1 cellular context compared by ENCODE assay signal in the genomic region with DNA sequence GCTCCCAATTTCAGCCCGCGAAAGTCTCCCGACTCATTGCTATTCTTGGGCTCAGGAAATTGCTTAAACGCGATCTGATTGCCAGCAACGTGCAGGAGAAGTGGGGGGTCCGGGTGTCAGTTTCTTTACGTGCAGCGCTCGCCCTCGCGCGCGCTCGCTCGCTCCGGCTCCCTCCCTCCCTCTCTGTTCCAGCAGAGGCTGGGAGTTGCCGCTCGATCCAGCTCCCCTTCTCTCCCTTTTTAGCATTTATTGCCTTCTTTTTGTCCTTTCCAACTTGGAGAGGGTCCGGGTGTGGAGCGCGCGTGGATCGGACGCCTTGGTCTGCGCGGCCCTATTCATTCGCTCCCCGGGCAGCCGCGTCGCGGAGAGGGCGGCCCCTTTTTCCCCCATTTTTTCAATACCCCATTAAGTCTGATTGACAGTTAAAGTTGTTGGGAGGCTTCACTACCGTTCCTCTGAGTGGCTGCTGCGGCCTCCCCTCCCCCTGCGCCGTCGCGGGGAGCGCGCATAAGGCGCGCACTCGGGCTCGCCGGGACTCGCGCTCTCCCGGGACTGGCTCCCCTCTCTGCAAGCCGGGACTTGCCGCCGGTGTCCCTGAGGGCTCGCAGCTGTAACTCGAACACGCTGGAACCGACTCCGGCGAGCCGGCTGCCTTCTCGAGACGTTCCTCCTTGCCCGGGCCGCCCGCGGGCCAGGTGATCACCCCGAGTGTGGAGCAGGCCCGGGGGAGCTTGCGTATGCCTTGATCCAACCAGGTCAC.
TF ChIP-seq lines count a peak whose summit lies in the region.

A gene with protein sequence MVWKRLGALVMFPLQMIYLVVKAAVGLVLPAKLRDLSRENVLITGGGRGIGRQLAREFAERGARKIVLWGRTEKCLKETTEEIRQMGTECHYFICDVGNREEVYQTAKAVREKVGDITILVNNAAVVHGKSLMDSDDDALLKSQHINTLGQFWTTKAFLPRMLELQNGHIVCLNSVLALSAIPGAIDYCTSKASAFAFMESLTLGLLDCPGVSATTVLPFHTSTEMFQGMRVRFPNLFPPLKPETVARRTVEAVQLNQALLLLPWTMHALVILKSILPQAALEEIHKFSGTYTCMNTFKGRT (minus strand): TSS at position 310 of the 760 bp plus-strand sequence. CDS start 862 bp downstream, outside the sequence.

TF ChIP-seq in K562, 482 proteins besides CTCF, POLR2A, EP300 and RAD21 (continued from another document and continues in another):
- TF ChIP-seq, protein P1, sequence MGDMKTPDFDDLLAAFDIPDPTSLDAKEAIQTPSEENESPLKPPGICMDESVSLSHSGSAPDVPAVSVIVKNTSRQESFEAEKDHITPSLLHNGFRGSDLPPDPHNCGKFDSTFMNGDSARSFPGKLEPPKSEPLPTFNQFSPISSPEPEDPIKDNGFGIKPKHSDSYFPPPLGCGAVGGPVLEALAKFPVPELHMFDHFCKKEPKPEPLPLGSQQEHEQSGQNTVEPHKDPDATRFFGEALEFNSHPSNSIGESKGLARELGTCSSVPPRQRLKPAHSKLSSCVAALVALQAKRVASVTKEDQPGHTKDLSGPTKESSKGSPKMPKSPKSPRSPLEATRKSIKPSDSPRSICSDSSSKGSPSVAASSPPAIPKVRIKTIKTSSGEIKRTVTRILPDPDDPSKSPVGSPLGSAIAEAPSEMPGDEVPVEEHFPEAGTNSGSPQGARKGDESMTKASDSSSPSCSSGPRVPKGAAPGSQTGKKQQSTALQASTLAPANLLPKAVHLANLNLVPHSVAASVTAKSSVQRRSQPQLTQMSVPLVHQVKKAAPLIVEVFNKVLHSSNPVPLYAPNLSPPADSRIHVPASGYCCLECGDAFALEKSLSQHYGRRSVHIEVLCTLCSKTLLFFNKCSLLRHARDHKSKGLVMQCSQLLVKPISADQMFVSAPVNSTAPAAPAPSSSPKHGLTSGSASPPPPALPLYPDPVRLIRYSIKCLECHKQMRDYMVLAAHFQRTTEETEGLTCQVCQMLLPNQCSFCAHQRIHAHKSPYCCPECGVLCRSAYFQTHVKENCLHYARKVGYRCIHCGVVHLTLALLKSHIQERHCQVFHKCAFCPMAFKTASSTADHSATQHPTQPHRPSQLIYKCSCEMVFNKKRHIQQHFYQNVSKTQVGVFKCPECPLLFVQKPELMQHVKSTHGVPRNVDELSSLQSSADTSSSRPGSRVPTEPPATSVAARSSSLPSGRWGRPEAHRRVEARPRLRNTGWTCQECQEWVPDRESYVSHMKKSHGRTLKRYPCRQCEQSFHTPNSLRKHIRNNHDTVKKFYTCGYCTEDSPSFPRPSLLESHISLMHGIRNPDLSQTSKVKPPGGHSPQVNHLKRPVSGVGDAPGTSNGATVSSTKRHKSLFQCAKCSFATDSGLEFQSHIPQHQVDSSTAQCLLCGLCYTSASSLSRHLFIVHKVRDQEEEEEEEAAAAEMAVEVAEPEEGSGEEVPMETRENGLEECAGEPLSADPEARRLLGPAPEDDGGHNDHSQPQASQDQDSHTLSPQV (IDR thresholded peaks at IDR 0.05) = peak; percentile 54; the same call in 1 of the 2 replicates
- 0 out of 2 replicates have a peak, but pooled peaks have one; percentile 54 for TF ChIP-seq MEF2A (IDR thresholded peaks at IDR 0.05; ENCODE audit: control insufficient read depth, low read depth, low read length)
- TF ChIP-seq DACH1 (IDR thresholded peaks at IDR 0.05; ENCODE audit: partially characterized antibody) = peak; percentile 23
- TF ChIP-seq, protein P2, sequence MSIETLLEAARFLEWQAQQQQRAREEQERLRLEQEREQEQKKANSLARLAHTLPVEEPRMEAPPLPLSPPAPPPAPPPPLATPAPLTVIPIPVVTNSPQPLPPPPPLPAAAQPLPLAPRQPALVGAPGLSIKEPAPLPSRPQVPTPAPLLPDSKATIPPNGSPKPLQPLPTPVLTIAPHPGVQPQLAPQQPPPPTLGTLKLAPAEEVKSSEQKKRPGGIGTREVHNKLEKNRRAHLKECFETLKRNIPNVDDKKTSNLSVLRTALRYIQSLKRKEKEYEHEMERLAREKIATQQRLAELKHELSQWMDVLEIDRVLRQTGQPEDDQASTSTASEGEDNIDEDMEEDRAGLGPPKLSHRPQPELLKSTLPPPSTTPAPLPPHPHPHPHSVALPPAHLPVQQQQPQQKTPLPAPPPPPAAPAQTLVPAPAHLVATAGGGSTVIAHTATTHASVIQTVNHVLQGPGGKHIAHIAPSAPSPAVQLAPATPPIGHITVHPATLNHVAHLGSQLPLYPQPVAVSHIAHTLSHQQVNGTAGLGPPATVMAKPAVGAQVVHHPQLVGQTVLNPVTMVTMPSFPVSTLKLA (conservative IDR thresholded peaks at IDR 0.05) = peak; percentile 64 to 74
- no peak for TF ChIP-seq TAL1 (IDR thresholded peaks at IDR 0.05)
- peak; percentile 40; the same call in 1 of the 2 replicates for TF ChIP-seq LEF1 (IDR thresholded peaks at IDR 0.05)
- TF ChIP-seq FIP1L1 (IDR thresholded peaks at IDR 0.05; ENCODE audit: low read depth, low read length, poor library complexity, severe bottlenecking) = peak; percentile 77
- no peak; the same call in 1 of the 2 replicates for TF ChIP-seq ZNF263 (CRISPR knock-in tag; IDR thresholded peaks at IDR 0.05; ENCODE audit: borderline replicate concordance)
- no peak for TF ChIP-seq ZBTB8A (IDR thresholded peaks at IDR 0.05; ENCODE audit: partially characterized antibody)
- no peak for TF ChIP-seq KLF10 (CRISPR knock-in tag; IDR thresholded peaks at IDR 0.05)
- TF ChIP-seq CBFA2T2 (conservative IDR thresholded peaks at IDR 0.05) = no peak
- TF ChIP-seq, protein P3, sequence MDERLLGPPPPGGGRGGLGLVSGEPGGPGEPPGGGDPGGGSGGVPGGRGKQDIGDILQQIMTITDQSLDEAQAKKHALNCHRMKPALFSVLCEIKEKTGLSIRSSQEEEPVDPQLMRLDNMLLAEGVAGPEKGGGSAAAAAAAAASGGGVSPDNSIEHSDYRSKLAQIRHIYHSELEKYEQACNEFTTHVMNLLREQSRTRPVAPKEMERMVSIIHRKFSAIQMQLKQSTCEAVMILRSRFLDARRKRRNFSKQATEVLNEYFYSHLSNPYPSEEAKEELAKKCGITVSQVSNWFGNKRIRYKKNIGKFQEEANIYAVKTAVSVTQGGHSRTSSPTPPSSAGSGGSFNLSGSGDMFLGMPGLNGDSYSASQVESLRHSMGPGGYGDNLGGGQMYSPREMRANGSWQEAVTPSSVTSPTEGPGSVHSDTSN (CRISPR knock-in tag; IDR thresholded peaks at IDR 0.05; ENCODE audit: low read depth) = peak; percentile 71
- TF ChIP-seq, protein P3 (tag; conservative IDR thresholded peaks at IDR 0.05; ENCODE audit: low read depth) = peak; percentile 87
- 0 out of 2 replicates have a peak, but pooled peaks have one; percentile 19 for TF ChIP-seq ATF1 (CRISPR knock-in tag; IDR thresholded peaks at IDR 0.05)
- TF ChIP-seq ATF1 (tag; IDR thresholded peaks at IDR 0.05) = peak; percentile 60
- TF ChIP-seq, protein P4, sequence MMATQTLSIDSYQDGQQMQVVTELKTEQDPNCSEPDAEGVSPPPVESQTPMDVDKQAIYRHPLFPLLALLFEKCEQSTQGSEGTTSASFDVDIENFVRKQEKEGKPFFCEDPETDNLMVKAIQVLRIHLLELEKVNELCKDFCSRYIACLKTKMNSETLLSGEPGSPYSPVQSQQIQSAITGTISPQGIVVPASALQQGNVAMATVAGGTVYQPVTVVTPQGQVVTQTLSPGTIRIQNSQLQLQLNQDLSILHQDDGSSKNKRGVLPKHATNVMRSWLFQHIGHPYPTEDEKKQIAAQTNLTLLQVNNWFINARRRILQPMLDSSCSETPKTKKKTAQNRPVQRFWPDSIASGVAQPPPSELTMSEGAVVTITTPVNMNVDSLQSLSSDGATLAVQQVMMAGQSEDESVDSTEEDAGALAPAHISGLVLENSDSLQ (IDR thresholded peaks at IDR 0.05) = peak; percentile 97
- no peak for TF ChIP-seq EWSR1 (IDR thresholded peaks at IDR 0.05; ENCODE audit: borderline replicate concordance, low read depth, partially characterized antibody)
- no peak for TF ChIP-seq BDP1 (IDR thresholded peaks at IDR 0.05; ENCODE audit: insufficient read depth, insufficient read length)
- peak; percentile 32; the same call in 1 of the 2 replicates for TF ChIP-seq SOX6 (IDR thresholded peaks at IDR 0.05)
- TF ChIP-seq PCBP1 (IDR thresholded peaks at IDR 0.05; ENCODE audit: low read depth, low read length, poor library complexity, severe bottlenecking) = peak; percentile 80
- TF ChIP-seq ZNF444 (CRISPR knock-in tag; IDR thresholded peaks at IDR 0.05) = 0 out of 2 replicates have a peak, but pooled peaks have one; percentile 8
- peak; percentile 73; the same call in 1 of the 2 replicates for TF ChIP-seq ZC3H4 (CRISPR knock-in tag; IDR thresholded peaks at IDR 0.05; ENCODE audit: borderline replicate concordance)
- peak; percentile 75 for TF ChIP-seq ZNF384 (IDR thresholded peaks at IDR 0.05; ENCODE audit: low read depth, low read length)
- no peak for TF ChIP-seq HLTF (IDR thresholded peaks at IDR 0.05)
- TF ChIP-seq ZNF282 (CRISPR knock-in tag; IDR thresholded peaks at IDR 0.05) = 0 out of 2 replicates have a peak, but pooled peaks have one; percentile 61
- TF ChIP-seq FOXP1 (CRISPR knock-in tag; IDR thresholded peaks at IDR 0.05) = 0 out of 2 replicates have a peak, but pooled peaks have one; percentile 7
- peak; percentile 24; the same call in 1 of the 2 replicates for TF ChIP-seq CREM (IDR thresholded peaks at IDR 0.05; ENCODE audit: low read depth)
- TF ChIP-seq, protein P5, sequence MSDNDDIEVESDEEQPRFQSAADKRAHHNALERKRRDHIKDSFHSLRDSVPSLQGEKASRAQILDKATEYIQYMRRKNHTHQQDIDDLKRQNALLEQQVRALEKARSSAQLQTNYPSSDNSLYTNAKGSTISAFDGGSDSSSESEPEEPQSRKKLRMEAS (CRISPR knock-in tag; IDR thresholded peaks at IDR 0.05) = no peak
- peak; percentile 57 for TF ChIP-seq RBM39 (optimal IDR thresholded peaks at IDR 0.05; ENCODE audit: low read depth, low read length)
- TF ChIP-seq TGIF2 (CRISPR knock-in tag; IDR thresholded peaks at IDR 0.05) = no peak
- peak; percentile 67 to 88; a peak in 3 of 4 replicates for TF ChIP-seq MAZ (CRISPR knock-in tag; conservative IDR thresholded peaks at IDR 0.05 in 1 of 2, IDR thresholded peaks at IDR 0.05 in 1 of 2)
- TF ChIP-seq ZNF197 (CRISPR knock-in tag; IDR thresholded peaks at IDR 0.05; ENCODE audit: low read depth) = 0 out of 2 replicates have a peak, but pooled peaks have one; percentile 73
- no peak for TF ChIP-seq OTX1 (CRISPR knock-in tag; IDR thresholded peaks at IDR 0.05)
- TF ChIP-seq HNRNPLL (IDR thresholded peaks at IDR 0.05; ENCODE audit: low read depth, low read length, poor library complexity, severe bottlenecking) = peak; percentile 73
- 0 out of 2 replicates have a peak, but pooled peaks have one; percentile 39 for TF ChIP-seq GABPB1 (CRISPR knock-in tag; IDR thresholded peaks at IDR 0.05)
- TF ChIP-seq, protein P6, sequence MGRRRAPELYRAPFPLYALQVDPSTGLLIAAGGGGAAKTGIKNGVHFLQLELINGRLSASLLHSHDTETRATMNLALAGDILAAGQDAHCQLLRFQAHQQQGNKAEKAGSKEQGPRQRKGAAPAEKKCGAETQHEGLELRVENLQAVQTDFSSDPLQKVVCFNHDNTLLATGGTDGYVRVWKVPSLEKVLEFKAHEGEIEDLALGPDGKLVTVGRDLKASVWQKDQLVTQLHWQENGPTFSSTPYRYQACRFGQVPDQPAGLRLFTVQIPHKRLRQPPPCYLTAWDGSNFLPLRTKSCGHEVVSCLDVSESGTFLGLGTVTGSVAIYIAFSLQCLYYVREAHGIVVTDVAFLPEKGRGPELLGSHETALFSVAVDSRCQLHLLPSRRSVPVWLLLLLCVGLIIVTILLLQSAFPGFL (CRISPR knock-in tag; IDR thresholded peaks at IDR 0.05) = no peak
- no peak for TF ChIP-seq TEAD4 (IDR thresholded peaks at IDR 0.05; ENCODE audit: low read length)
- no peak for TF ChIP-seq TEAD4 (CRISPR knock-in tag; IDR thresholded peaks at IDR 0.05; ENCODE audit: borderline replicate concordance)
- no peak for TF ChIP-seq ZC3H8 (IDR thresholded peaks at IDR 0.05)
- TF ChIP-seq YY1 (IDR thresholded peaks at IDR 0.05; ENCODE audit: borderline replicate concordance in 1 of 3, control insufficient read depth in 1 of 3, extremely low read depth in 1 of 3, insufficient read depth in 3 of 3, insufficient read length in 1 of 3, insufficient replicate concordance in 2 of 3, low read depth in 1 of 3, low read length in 2 of 3) = peak; percentile 15 to 63 (median 41)
- TF ChIP-seq L3MBTL2 (IDR thresholded peaks at IDR 0.05) = peak; percentile 68
- TF ChIP-seq ELF1 (tag; IDR thresholded peaks at IDR 0.05) = no peak
- no peak for TF ChIP-seq ZNF134 (CRISPR knock-in tag; conservative IDR thresholded peaks at IDR 0.05)
- TF ChIP-seq SIN3A (IDR thresholded peaks at IDR 0.05; ENCODE audit: borderline replicate concordance in 2 of 2, control insufficient read depth in 1 of 2, low read depth in 2 of 2, low read length in 2 of 2) = peak; percentile 10 to 82; a peak in 2 of 4 replicates
- TF ChIP-seq GTF2A2 (tag; IDR thresholded peaks at IDR 0.05) = no peak
- TF ChIP-seq SREBF1 (IDR thresholded peaks at IDR 0.05; ENCODE audit: borderline replicate concordance, low read depth, low read length) = no peak
- TF ChIP-seq, protein P7, sequence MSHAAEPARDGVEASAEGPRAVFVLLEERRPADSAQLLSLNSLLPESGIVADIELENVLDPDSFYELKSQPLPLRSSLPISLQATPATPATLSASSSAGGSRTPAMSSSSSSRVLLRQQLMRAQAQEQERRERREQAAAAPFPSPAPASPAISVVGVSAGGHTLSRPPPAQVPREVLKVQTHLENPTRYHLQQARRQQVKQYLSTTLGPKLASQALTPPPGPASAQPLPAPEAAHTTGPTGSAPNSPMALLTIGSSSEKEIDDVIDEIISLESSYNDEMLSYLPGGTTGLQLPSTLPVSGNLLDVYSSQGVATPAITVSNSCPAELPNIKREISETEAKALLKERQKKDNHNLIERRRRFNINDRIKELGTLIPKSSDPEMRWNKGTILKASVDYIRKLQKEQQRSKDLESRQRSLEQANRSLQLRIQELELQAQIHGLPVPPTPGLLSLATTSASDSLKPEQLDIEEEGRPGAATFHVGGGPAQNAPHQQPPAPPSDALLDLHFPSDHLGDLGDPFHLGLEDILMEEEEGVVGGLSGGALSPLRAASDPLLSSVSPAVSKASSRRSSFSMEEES (CRISPR knock-in tag; IDR thresholded peaks at IDR 0.05) = no peak
- peak; percentile 63 for TF ChIP-seq BHLHE40 (IDR thresholded peaks at IDR 0.05; ENCODE audit: low read length)
- TF ChIP-seq TOE1 (IDR thresholded peaks at IDR 0.05; ENCODE audit: borderline replicate concordance) = peak; percentile 64; the same call in 1 of the 2 replicates
- TF ChIP-seq TOE1 (CRISPR knock-in tag; IDR thresholded peaks at IDR 0.05; ENCODE audit: borderline replicate concordance, low read depth) = no peak
- no peak; a peak in 2 of 4 replicates for TF ChIP-seq HDAC1 (IDR thresholded peaks at IDR 0.05)
- TF ChIP-seq GABPB2 (CRISPR knock-in tag; conservative IDR thresholded peaks at IDR 0.05) = no peak
- TF ChIP-seq NR4A1 (CRISPR knock-in tag; IDR thresholded peaks at IDR 0.05) = no peak
- TF ChIP-seq NR4A1 (tag; IDR thresholded peaks at IDR 0.05) = peak; percentile 66; the same call in 1 of the 2 replicates
